13 cellular contexts compared by ENCODE assay signal in the genomic region with DNA sequence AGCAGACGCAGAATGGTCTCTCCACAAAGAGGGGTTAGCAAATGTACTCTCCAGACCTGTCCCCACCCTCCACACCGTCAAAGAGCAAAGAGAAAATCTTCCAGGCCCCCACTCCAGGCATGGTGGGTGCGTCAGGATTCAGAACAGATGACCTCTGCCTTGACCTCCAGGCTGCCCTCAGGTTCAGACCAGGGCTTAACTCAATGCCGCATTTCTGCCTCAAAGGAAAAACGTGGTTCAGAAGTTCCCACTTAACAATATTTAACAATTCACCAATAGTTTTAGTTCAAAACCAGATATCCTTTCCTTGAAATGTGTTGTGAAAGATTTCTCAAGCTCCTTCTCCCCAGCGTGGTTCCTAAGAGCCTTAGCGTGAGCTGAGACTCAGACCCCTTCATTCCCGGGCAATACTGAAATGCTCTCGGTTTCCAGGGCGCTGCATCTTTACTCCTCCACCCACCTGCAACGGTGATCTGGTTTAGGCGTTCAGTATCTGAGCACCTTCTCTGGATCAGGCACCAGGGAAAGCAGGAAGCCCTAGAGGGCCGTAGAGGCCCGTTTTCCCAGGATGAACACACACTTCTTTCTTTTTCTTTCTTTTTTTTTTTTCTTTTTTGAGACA. TPM values are rescaled to one million over a fixed set of nuclear protein-coding genes. Genes with fewer than 3 reads are reported as not detected.
DNase-seq lines count a peak whose midpoint lies in the region; ATAC-seq and TF ChIP-seq lines count a peak whose summit lies in the region.
"Had no signal": no experiment of that assay in that cellular context is flagged by ENCODE, and none has a peak within 500 bp of the region (broad histone marks: within the 10 kb centered on the region; RNA-seq: fewer than 3 reads in every experiment).

No MANE protein-coding gene starts in this region.

- H3K4me3 ChIP-seq in right atrium auricular region (no peak overlapping the region), neuronal stem cell (ENCODE audit: low read length in 2 of 2) (no peak overlapping the region), vagina (no peak overlapping the region)
- H3K4me3 ChIP-seq: heart left ventricle, lung, Peyer's patch had no signal

- H2BK12ac ChIP-seq in neuronal stem cell (ENCODE audit: low read length): no peak overlapping the region

- no peaks in the 10 kb centered on the region for H3K36me3 ChIP-seq in right atrium auricular region
- no peaks in the 10 kb centered on the region for H3K36me3 ChIP-seq in neuronal stem cell (replicated peaks in 1 of 2; ENCODE audit: control insufficient read depth in 2 of 2, insufficient read depth in 2 of 2, low read length in 2 of 2)
- no peaks in the 10 kb centered on the region for H3K36me3 ChIP-seq in vagina
- H3K36me3 ChIP-seq: heart left ventricle, Peyer's patch had no signal

- WGBS in neuronal stem cell (ENCODE audit: extremely low coverage in 2 of 2, insufficient read length in 2 of 2, insufficient replicate concordance in 1 of 2), 2 donors: no CpG with 5 or more reads among the region's 14 CpGs

- no peak overlapping the region for H3K9ac ChIP-seq in neuronal stem cell (ENCODE audit: low read depth, low read length, poor library complexity)

- H3K18ac ChIP-seq in neuronal stem cell (ENCODE audit: low read length): peak overlapping the region; percentile 67

- no peak for TF ChIP-seq POLR2A in vagina (IDR thresholded peaks at IDR 0.05)

- peak overlapping the region; percentile 74 for H2AFZ ChIP-seq in neuronal stem cell (ENCODE audit: low read length)

- ATAC-seq in Right ventricle myocardium superior (ENCODE audit: poor library complexity) (peak; percentile 23), HG03432 (IDR thresholded peaks at IDR 0.05; ENCODE audit: unreplicated experiment) (no peak)

- H3K4me1 ChIP-seq in right atrium auricular region (peaks cover 0 to 10% of the 10 kb centered on the region in 2 donors), neuronal stem cell (ENCODE audit: control insufficient read depth in 2 of 2, insufficient read depth in 1 of 2, low read depth in 1 of 2, low read length in 2 of 2) (peaks cover 2 to 10% of the 10 kb centered on the region in 2 donors), vagina (peaks cover 11% of the 10 kb centered on the region)
- H3K4me1 ChIP-seq: Peyer's patch had no signal

- peak overlapping the region; percentile 12 for H3K23ac ChIP-seq in neuronal stem cell (ENCODE audit: low read depth, low read length, poor library complexity)

- no peaks in the 10 kb centered on the region for H3K9me3 ChIP-seq in right atrium auricular region
- no peaks in the 10 kb centered on the region for H3K9me3 ChIP-seq in neuronal stem cell (replicated peaks in 1 of 2; ENCODE audit: control insufficient read depth in 2 of 2, insufficient read depth in 1 of 2, low read depth in 1 of 2, low read length in 2 of 2)
- no peaks in the 10 kb centered on the region for H3K9me3 ChIP-seq in vagina
- H3K9me3 ChIP-seq: Peyer's patch had no signal

- no peak overlapping the region for H4K91ac ChIP-seq in neuronal stem cell (ENCODE audit: low read depth, low read length, poor library complexity)

- no peak overlapping the region for H2BK5ac ChIP-seq in neuronal stem cell (ENCODE audit: low read length)

- H2BK15ac ChIP-seq in neuronal stem cell (ENCODE audit: low read length): no peak overlapping the region

- DNase-seq in Right ventricle myocardium superior: no peak
- DNase-seq in right atrium auricular region (ENCODE audit: low spot score): no peak
- DNase-seq in epithelial cell of prostate (ENCODE audit: low read depth, low spot score): no peak
- DNase-seq in neuronal stem cell (ENCODE audit: low spot score): no peak
- no peak for DNase-seq in vagina (ENCODE audit: extremely low spot score in 2 of 2)
- no peak for DNase-seq in NOMO-1 (lab: John Stamatoyannopoulos, UW; ENCODE audit: unreplicated experiment in 2 of 2)
- DNase-seq in activated gamma-delta T cell (lab: John Stamatoyannopoulos, UW): no peak
- DNase-seq: NCI-H2081 treated with DMSO at 0.1 percent for 48 hours had no signal

- no peak overlapping the region for H3K4me2 ChIP-seq in neuronal stem cell (ENCODE audit: insufficient read depth, low read length, poor library complexity, severe bottlenecking)

- H4K8ac ChIP-seq in neuronal stem cell (ENCODE audit: low read depth, low read length): no peak overlapping the region

- H3K27ac ChIP-seq in right atrium auricular region (no peak overlapping the region), epithelial cell of prostate (peak overlapping the region; percentile 20), neuronal stem cell (replicated peaks; ENCODE audit: low read length) (no peak overlapping the region), vagina (peak overlapping the region; percentile 27)
- H3K27ac ChIP-seq: heart left ventricle, Peyer's patch had no signal

- H3K27me3 ChIP-seq in right atrium auricular region (no peaks in the 10 kb centered on the region), neuronal stem cell (ENCODE audit: control insufficient read depth in 3 of 3, insufficient read depth in 3 of 3, low read depth in 1 of 3, low read length in 3 of 3) (no peaks in the 10 kb centered on the region), vagina (no peaks in the 10 kb centered on the region)
- H3K27me3 ChIP-seq: dorsolateral prefrontal cortex, heart left ventricle, Peyer's patch had no signal

- TF ChIP-seq CTCF in right atrium auricular region (IDR thresholded peaks at IDR 0.05) (no peak), vagina (IDR thresholded peaks at IDR 0.05) (no peak)

- H3K4ac ChIP-seq in neuronal stem cell (ENCODE audit: low read length): no peak overlapping the region

- no peak overlapping the region for H2AK5ac ChIP-seq in neuronal stem cell (ENCODE audit: low read depth, low read length)

- H3K79me1 ChIP-seq in neuronal stem cell (ENCODE audit: low read depth, low read length): no peaks in the 10 kb centered on the region

- H3K14ac ChIP-seq in neuronal stem cell (ENCODE audit: low read length): no peak overlapping the region

- intact Hi-C loops in Right ventricle myocardium superior (cut with DNase I): no loop called here
- intact Hi-C loops in vagina (cut with DNase I): no loop called here

- no peak overlapping the region for H2BK120ac ChIP-seq in neuronal stem cell (ENCODE audit: low read depth, low read length)

RNA-seq across cellular contexts. Expression of gene HSP90AA1, which starts 22.9 kb away (rescaled TPM):
- 483 TPM for total RNA-seq in Right ventricle myocardium superior
- 100 to 1,000 TPM; 411 to 457 TPM for total RNA-seq in right atrium auricular region
- 653 TPM for polyA plus RNA-seq in neuronal stem cell (2013, experiment 1 of 2)
- polyA plus RNA-seq in neuronal stem cell (2013, experiment 2 of 2): 672 TPM
- total RNA-seq in vagina: 277 TPM

Comparison
In these comparisons a context has a peak if more than half of its experiments do, and no peak if none do; other contexts are left out.
1. H3K27ac ChIP-seq: peak in epithelial cell of prostate (single experiment) and vagina (single experiment); none in right atrium auricular region (0 of 2) and neuronal stem cell (single experiment).